2 cellular contexts compared by ENCODE assay signal in genomic region chr11:19286411-19286810, GRCh38.
TF ChIP-seq lines count a peak whose summit lies in the region.

No MANE protein-coding gene starts in this region.

TF ChIP-seq in K562, 482 proteins besides CTCF, POLR2A, EP300 and RAD21:
- no peak for TF ChIP-seq RBM22 (IDR thresholded peaks at IDR 0.05; ENCODE audit: low read depth, low read length, poor library complexity, severe bottlenecking)
- peak; percentile 68 for TF ChIP-seq RBM25 (IDR thresholded peaks at IDR 0.05; ENCODE audit: low read depth, low read length, severe bottlenecking)

TF ChIP-seq in H1, 55 proteins besides CTCF, POLR2A, EP300 and RAD21:
- TF ChIP-seq BCL11A (IDR thresholded peaks at IDR 0.05; ENCODE audit: low read depth in 2 of 2, low read length in 2 of 2) (no peak), KDM1A (IDR thresholded peaks at IDR 0.05; ENCODE audit: borderline replicate concordance, low read length) (0 out of 2 replicates have a peak, but pooled peaks have one; percentile 34)
